10 cellular contexts compared by ENCODE assay signal in genomic region chr1:153699116-153699515, GRCh38. TPM values are rescaled to one million over a fixed set of nuclear protein-coding genes. Genes with fewer than 3 reads are reported as not detected.
DNase-seq lines count a peak whose midpoint lies in the region; ATAC-seq and TF ChIP-seq lines count a peak whose summit lies in the region.
"Had no signal": no experiment of that assay in that cellular context is flagged by ENCODE, and none has a peak within 500 bp of the region (broad histone marks: within the 10 kb centered on the region; RNA-seq: fewer than 3 reads in every experiment).

No MANE protein-coding gene starts in this region.

- no peaks in the 10 kb centered on the region for H3K9me3 ChIP-seq in adrenal gland (replicated peaks in 1 of 3)
- no peaks in the 10 kb centered on the region for H3K9me3 ChIP-seq in spleen
- H3K9me3 ChIP-seq in WERI-Rb-1 (ENCODE audit: severe bottlenecking) = peaks cover 3% of the 10 kb centered on the region

- H3K9me3 Mint-ChIP-seq in immature natural killer cell = no peaks in the 10 kb centered on the region
- H3K9me3 Mint-ChIP-seq in natural killer cell = no peaks in the 10 kb centered on the region
- H3K9me3 Mint-ChIP-seq: stimulated activated naive CD8-positive, alpha-beta T cell treated with anti-CD3 and anti-CD28 coated beads, Interleukin-15, amount 100 ng/mL, for 72 hours had no signal

- TF ChIP-seq POLR2A in adrenal gland (IDR thresholded peaks at IDR 0.05) = peak in 1 of 2 donors; percentile 5
- TF ChIP-seq POLR2A in spleen (IDR thresholded peaks at IDR 0.05) = no peak

- H3K4me3 Mint-ChIP-seq in immature natural killer cell (no peak overlapping the region), natural killer cell (no peak overlapping the region)
- H3K4me3 Mint-ChIP-seq: stimulated activated naive CD8-positive, alpha-beta T cell treated with anti-CD3 and anti-CD28 coated beads, Interleukin-15, amount 100 ng/mL, for 72 hours had no signal

- DNase-seq in GM04503 (ENCODE audit: low read depth) (peak; percentile 63), adrenal gland (peak in 6 of 7 donors; percentile 33 to 61 (median 44)), iris pigment epithelial cell (ENCODE audit: low read depth) (peak; percentile 20), spleen (no peak), WERI-Rb-1 (no peak), immature natural killer cell (no peak), natural killer cell (no peak)
- DNase-seq: stimulated activated naive CD8-positive, alpha-beta T cell treated with anti-CD3 and anti-CD28 coated beads, Interleukin-15, amount 100 ng/mL, for 72 hours had no signal

- H3K27me3 ChIP-seq in adrenal gland (no peaks in the 10 kb centered on the region), spleen (replicated peaks in 1 of 7) (no peaks in the 10 kb centered on the region), WERI-Rb-1 (ENCODE audit: insufficient read depth, low read depth, severe bottlenecking) (no peaks in the 10 kb centered on the region)

- H3K4me1 ChIP-seq in adrenal gland (replicated peaks in 1 of 2) (peaks cover 17 to 23% of the 10 kb centered on the region in 2 donors), spleen (peaks cover 9 to 24% (median 16%) of the 10 kb centered on the region in 6 donors)

- H3K27ac ChIP-seq in adrenal gland = peak overlapping the region in 4 of 5 donors; percentile 43 to 89 (median 80)
- H3K27ac ChIP-seq in spleen = peak overlapping the region in 7 of 8 donors; percentile 83 to 88 (median 85)
- H3K27ac ChIP-seq in WERI-Rb-1 = no peak overlapping the region
- H3K27ac ChIP-seq: SK-N-MC had no signal

- intact Hi-C loops in adrenal gland (cut with DNase I) (no loop called here), spleen (cut with DNase I; ENCODE audit: low total_unique reads) (no loop called here), natural killer cell (cut with micrococcal nuclease) (no loop called here)

- H3K27me3 Mint-ChIP-seq in immature natural killer cell (ENCODE audit: low read depth in 3 of 3) = peaks cover 2 to 3% (median 2%) of the 10 kb centered on the region in 3 donors
- H3K27me3 Mint-ChIP-seq in natural killer cell (ENCODE audit: low read depth in 2 of 2) = no peaks in the 10 kb centered on the region

- ATAC-seq in GM21723 (IDR thresholded peaks at IDR 0.05; ENCODE audit: unreplicated experiment) = no peak
- ATAC-seq in natural killer cell = no peak
- ATAC-seq: stimulated activated naive CD8-positive, alpha-beta T cell treated with anti-CD3 and anti-CD28 coated beads, Interleukin-15, amount 100 ng/mL, for 72 hours had no signal

- no peak overlapping the region for H3K4me3 ChIP-seq in adrenal gland
- H3K4me3 ChIP-seq in spleen = no peak overlapping the region
- H3K4me3 ChIP-seq in WERI-Rb-1 (ENCODE audit: low read depth, low read length) = no peak overlapping the region
- H3K4me3 ChIP-seq: SK-N-MC had no signal

- H3K36me3 ChIP-seq in adrenal gland (replicated peaks in 1 of 2) = no peaks in the 10 kb centered on the region
- H3K36me3 ChIP-seq in spleen = no peaks in the 10 kb centered on the region
- no peaks in the 10 kb centered on the region for H3K36me3 ChIP-seq in WERI-Rb-1

- H3K4me1 Mint-ChIP-seq in immature natural killer cell = no peaks in the 10 kb centered on the region
- peaks cover 0 to 7% of the 10 kb centered on the region in 2 donors for H3K4me1 Mint-ChIP-seq in natural killer cell
- H3K4me1 Mint-ChIP-seq: stimulated activated naive CD8-positive, alpha-beta T cell treated with anti-CD3 and anti-CD28 coated beads, Interleukin-15, amount 100 ng/mL, for 72 hours had no signal

- no peaks in the 10 kb centered on the region for H3K36me3 Mint-ChIP-seq in immature natural killer cell
- H3K36me3 Mint-ChIP-seq in natural killer cell = no peaks in the 10 kb centered on the region

- H3K27ac Mint-ChIP-seq in immature natural killer cell = no peak overlapping the region
- no peak overlapping the region for H3K27ac Mint-ChIP-seq in natural killer cell
- H3K27ac Mint-ChIP-seq: stimulated activated naive CD8-positive, alpha-beta T cell treated with anti-CD3 and anti-CD28 coated beads, Interleukin-15, amount 100 ng/mL, for 72 hours had no signal

- TF ChIP-seq CTCF in adrenal gland (IDR thresholded peaks at IDR 0.05) (no peak), spleen (IDR thresholded peaks at IDR 0.05 in 8 of 11, conservative IDR thresholded peaks at IDR 0.05 in 3 of 11) (no peak), WERI-Rb-1 (IDR thresholded peaks at IDR 0.05; ENCODE audit: low read depth, low read length) (no peak), natural killer cell (IDR thresholded peaks at IDR 0.05) (no peak)

RNA-seq across cellular contexts. Expression of gene NPR1, which starts 20.6 kb away (rescaled TPM):
- total RNA-seq in adrenal gland (10 to 100 TPM; 15.9 to 29.3 (median 19.6) TPM), spleen (1 to 10 TPM in 6 of 7 donors, under 1 TPM in 1; 0.83 to 5.1 (median 2.5) TPM), natural killer cell (not detected)
- polyA plus RNA-seq in adrenal gland (10 to 100 TPM; 10.4 to 47.9 (median 39.4) TPM), spleen (1 to 10 TPM; 2.1 to 3.6 (median 3.4) TPM), immature natural killer cell (not detected)

RNA-seq across cellular contexts. Expression of gene ILF2, which starts 28.3 kb away (rescaled TPM):
- total RNA-seq in adrenal gland (100 to 1,000 TPM in 5 of 8 donors, 10 to 100 TPM in 3; 77.7 to 192 (median 105) TPM), spleen (100 to 1,000 TPM in 1 of 7 donors, 10 to 100 TPM in 6; 80.9 to 105 (median 85.0) TPM), natural killer cell (100 to 1,000 TPM in 2 of 3 donors, 10 to 100 TPM in 1; 97.6 to 134 (median 110) TPM)
- polyA plus RNA-seq in adrenal gland (100 to 1,000 TPM in 1 of 3 donors, 10 to 100 TPM in 2; 42.2 to 397 (median 45.6) TPM), spleen (10 to 100 TPM; 54.9 to 90.3 (median 82.4) TPM), immature natural killer cell (100 to 1,000 TPM; 162 to 221 (median 164) TPM)

RNA-seq across cellular contexts. Expression of gene INTS3, which starts 28.7 kb away (rescaled TPM):
- total RNA-seq in adrenal gland = 10 to 100 TPM; 40.7 to 88.1 (median 58.3) TPM
- 100 to 1,000 TPM in 2 of 3 donors, 10 to 100 TPM in 1; 60.2 to 148 (median 114) TPM for polyA plus RNA-seq in adrenal gland
- total RNA-seq in spleen = 10 to 100 TPM; 38.1 to 66.2 (median 49.0) TPM
- polyA plus RNA-seq in spleen = 10 to 100 TPM; 24.7 to 51.9 (median 46.6) TPM
- polyA plus RNA-seq in immature natural killer cell = 10 to 100 TPM in 1 of 3 donors, 1 to 10 TPM in 2; 7.5 to 14.5 (median 7.9) TPM
- total RNA-seq in natural killer cell = 10 to 100 TPM; 44.3 to 55.3 (median 44.5) TPM

RNA-seq across cellular contexts. Expression of gene SNAPIN, which starts 40.6 kb away (rescaled TPM):
- 100 to 1,000 TPM in 3 of 8 donors, 10 to 100 TPM in 5; 48.3 to 176 (median 85.3) TPM for total RNA-seq in adrenal gland
- polyA plus RNA-seq in adrenal gland = 10 to 100 TPM; 37.7 to 50.8 (median 40.6) TPM
- 10 to 100 TPM; 26.3 to 60.7 (median 33.5) TPM for total RNA-seq in spleen
- 10 to 100 TPM; 37.1 to 50.3 (median 44.9) TPM for polyA plus RNA-seq in spleen
- polyA plus RNA-seq in immature natural killer cell = 100 to 1,000 TPM in 1 of 3 donors, 10 to 100 TPM in 2; 95.8 to 106 (median 96.0) TPM
- total RNA-seq in natural killer cell = 10 to 100 TPM; 21.0 to 25.5 (median 23.5) TPM

Comparison
In these comparisons a context has a peak if more than half of its experiments do, and no peak if none do; other contexts are left out.
1. DNase-seq: peak in GM04503 (single experiment), adrenal gland (6 of 7) and iris pigment epithelial cell (single experiment); none in spleen (single experiment), WERI-Rb-1 (single experiment), immature natural killer cell (0 of 3) and natural killer cell (single experiment).